1 cellular context compared by ENCODE assay signal in the genomic region with DNA sequence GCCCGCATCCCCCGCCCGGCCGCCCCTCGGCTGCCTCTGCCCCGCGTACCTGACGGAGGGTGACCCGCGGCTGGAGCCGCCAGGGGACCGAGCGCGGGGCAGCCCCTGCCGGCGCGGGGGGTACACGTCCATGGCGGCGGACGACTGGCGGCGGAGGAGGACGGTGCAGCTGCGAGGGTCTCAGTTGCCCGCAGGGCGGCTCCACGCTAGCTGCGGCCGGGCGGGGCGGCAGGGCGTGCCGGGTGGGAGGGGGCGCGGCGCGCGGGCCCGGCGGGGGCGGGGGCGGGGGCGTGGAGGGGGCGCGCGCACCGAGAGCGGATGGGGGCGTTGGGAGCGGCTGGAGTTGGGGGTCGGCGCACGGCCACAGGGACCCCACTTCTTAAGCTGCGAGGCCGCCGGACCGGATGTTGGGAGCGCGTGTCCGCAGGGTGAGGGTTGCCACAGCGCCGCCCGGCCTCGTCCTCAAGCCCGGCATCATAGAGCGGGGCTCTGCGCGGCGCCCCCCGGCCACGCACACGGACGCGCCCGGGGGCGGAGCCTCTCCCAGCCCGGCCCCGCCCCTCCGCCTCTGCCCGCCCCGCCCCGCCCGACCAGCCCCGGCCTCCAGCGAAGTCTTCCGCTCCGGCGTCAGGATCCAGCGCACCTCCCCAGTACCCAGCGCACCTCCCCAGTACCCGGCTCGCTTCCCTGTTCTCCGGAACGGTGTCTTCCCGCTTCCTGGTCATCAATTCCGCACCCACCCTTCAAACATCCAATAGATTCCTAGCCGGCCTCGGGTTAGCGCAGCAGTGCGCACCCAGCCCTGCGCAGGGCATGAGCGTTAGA.
TF ChIP-seq lines count a peak whose summit lies in the region.

A gene (minus strand): TSS at position 244 of the 825 bp plus-strand sequence. CDS start 112 bp downstream, at position 132.

TF ChIP-seq in HEK293, 187 proteins besides CTCF, POLR2A, EP300 and RAD21 (continued from another document and continues in another):
- TF ChIP-seq SALL2 (tag by site-specific recombination; IDR thresholded peaks at IDR 0.05; ENCODE audit: borderline replicate concordance) (no peak), ZNF155 (tag by site-specific recombination; IDR thresholded peaks at IDR 0.05) (no peak), ZNF843 (tag by site-specific recombination; IDR thresholded peaks at IDR 0.05) (no peak), ZNF747 (tag by site-specific recombination; IDR thresholded peaks at IDR 0.05) (no peak), ZNF426 (tag by site-specific recombination; IDR thresholded peaks at IDR 0.05) (no peak), ZBTB20 (tag by site-specific recombination; IDR thresholded peaks at IDR 0.05) (peak; percentile 84), ZNF776 (tag by site-specific recombination; IDR thresholded peaks at IDR 0.05; ENCODE audit: borderline replicate concordance) (no peak), SP3 (tag by site-specific recombination; IDR thresholded peaks at IDR 0.05) (peak; percentile 74), HOXA7 (CRISPR knock-in tag; IDR thresholded peaks at IDR 0.05; ENCODE audit: borderline replicate concordance) (no peak), GLI2 (tag by site-specific recombination; IDR thresholded peaks at IDR 0.05; ENCODE audit: borderline replicate concordance, low read depth) (no peak), ZNF202 (tag by site-specific recombination; IDR thresholded peaks at IDR 0.05; ENCODE audit: borderline replicate concordance) (no peak), ZNF677 (tag by site-specific recombination; IDR thresholded peaks at IDR 0.05) (no peak), OVOL3 (tag by site-specific recombination; IDR thresholded peaks at IDR 0.05) (no peak), TCF7L2 (IDR thresholded peaks at IDR 0.05; ENCODE audit: borderline replicate concordance, low read depth, low read length) (no peak), ZNF654 (tag by site-specific recombination; IDR thresholded peaks at IDR 0.05; ENCODE audit: low read depth) (no peak), ZNF140 (tag by site-specific recombination; IDR thresholded peaks at IDR 0.05) (no peak), KLF9 (tag by site-specific recombination; IDR thresholded peaks at IDR 0.05; ENCODE audit: low read depth) (peak; percentile 85), ZNF175 (tag by site-specific recombination; IDR thresholded peaks at IDR 0.05) (no peak), ZNF416 (tag by site-specific recombination; IDR thresholded peaks at IDR 0.05) (no peak), ZNF561 (tag by site-specific recombination; IDR thresholded peaks at IDR 0.05; ENCODE audit: borderline replicate concordance) (no peak; the same call in 1 of the 2 replicates), ZNF670 (tag by site-specific recombination; IDR thresholded peaks at IDR 0.05; ENCODE audit: low read depth) (no peak), ZNF423 (tag by site-specific recombination; IDR thresholded peaks at IDR 0.05) (no peak), ZNF501 (tag by site-specific recombination; IDR thresholded peaks at IDR 0.05) (no peak), ZNF146 (tag by site-specific recombination; IDR thresholded peaks at IDR 0.05) (no peak), ZBTB48 (tag by site-specific recombination; IDR thresholded peaks at IDR 0.05) (peak; percentile 87; the same call in 1 of the 2 replicates), EGR2 (tag by site-specific recombination; IDR thresholded peaks at IDR 0.05; ENCODE audit: low read depth) (no peak), ZNF791 (tag by site-specific recombination; IDR thresholded peaks at IDR 0.05) (no peak), ZNF560 (tag by site-specific recombination; IDR thresholded peaks at IDR 0.05; ENCODE audit: borderline replicate concordance) (no peak), ZNF214 (tag by site-specific recombination; IDR thresholded peaks at IDR 0.05; ENCODE audit: borderline replicate concordance) (no peak), ZNF629 (tag by site-specific recombination; IDR thresholded peaks at IDR 0.05) (no peak), GFI1B (tag by site-specific recombination; IDR thresholded peaks at IDR 0.05) (no peak), ZNF48 (tag by site-specific recombination; IDR thresholded peaks at IDR 0.05) (no peak), ZNF830 (tag by site-specific recombination; IDR thresholded peaks at IDR 0.05; ENCODE audit: low read depth) (no peak), SP2 (tag by site-specific recombination; IDR thresholded peaks at IDR 0.05) (peak; percentile 67), ZNF404 (tag by site-specific recombination; IDR thresholded peaks at IDR 0.05) (no peak)
- TF ChIP-seq, protein P1, sequence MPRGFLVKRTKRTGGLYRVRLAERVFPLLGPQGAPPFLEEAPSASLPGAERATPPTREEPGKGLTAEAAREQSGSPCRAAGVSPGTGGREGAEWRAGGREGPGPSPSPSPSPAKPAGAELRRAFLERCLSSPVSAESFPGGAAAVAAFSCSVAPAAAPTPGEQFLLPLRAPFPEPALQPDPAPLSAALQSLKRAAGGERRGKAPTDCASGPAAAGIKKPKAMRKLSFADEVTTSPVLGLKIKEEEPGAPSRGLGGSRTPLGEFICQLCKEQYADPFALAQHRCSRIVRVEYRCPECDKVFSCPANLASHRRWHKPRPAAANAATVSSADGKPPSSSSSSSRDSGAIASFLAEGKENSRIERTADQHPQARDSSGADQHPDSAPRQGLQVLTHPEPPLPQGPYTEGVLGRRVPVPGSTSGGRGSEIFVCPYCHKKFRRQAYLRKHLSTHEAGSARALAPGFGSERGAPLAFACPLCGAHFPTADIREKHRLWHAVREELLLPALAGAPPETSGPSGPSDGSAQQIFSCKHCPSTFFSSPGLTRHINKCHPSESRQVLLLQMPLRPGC (tag by site-specific recombination; IDR thresholded peaks at IDR 0.05), result no peak
- TF ChIP-seq, protein P2, sequence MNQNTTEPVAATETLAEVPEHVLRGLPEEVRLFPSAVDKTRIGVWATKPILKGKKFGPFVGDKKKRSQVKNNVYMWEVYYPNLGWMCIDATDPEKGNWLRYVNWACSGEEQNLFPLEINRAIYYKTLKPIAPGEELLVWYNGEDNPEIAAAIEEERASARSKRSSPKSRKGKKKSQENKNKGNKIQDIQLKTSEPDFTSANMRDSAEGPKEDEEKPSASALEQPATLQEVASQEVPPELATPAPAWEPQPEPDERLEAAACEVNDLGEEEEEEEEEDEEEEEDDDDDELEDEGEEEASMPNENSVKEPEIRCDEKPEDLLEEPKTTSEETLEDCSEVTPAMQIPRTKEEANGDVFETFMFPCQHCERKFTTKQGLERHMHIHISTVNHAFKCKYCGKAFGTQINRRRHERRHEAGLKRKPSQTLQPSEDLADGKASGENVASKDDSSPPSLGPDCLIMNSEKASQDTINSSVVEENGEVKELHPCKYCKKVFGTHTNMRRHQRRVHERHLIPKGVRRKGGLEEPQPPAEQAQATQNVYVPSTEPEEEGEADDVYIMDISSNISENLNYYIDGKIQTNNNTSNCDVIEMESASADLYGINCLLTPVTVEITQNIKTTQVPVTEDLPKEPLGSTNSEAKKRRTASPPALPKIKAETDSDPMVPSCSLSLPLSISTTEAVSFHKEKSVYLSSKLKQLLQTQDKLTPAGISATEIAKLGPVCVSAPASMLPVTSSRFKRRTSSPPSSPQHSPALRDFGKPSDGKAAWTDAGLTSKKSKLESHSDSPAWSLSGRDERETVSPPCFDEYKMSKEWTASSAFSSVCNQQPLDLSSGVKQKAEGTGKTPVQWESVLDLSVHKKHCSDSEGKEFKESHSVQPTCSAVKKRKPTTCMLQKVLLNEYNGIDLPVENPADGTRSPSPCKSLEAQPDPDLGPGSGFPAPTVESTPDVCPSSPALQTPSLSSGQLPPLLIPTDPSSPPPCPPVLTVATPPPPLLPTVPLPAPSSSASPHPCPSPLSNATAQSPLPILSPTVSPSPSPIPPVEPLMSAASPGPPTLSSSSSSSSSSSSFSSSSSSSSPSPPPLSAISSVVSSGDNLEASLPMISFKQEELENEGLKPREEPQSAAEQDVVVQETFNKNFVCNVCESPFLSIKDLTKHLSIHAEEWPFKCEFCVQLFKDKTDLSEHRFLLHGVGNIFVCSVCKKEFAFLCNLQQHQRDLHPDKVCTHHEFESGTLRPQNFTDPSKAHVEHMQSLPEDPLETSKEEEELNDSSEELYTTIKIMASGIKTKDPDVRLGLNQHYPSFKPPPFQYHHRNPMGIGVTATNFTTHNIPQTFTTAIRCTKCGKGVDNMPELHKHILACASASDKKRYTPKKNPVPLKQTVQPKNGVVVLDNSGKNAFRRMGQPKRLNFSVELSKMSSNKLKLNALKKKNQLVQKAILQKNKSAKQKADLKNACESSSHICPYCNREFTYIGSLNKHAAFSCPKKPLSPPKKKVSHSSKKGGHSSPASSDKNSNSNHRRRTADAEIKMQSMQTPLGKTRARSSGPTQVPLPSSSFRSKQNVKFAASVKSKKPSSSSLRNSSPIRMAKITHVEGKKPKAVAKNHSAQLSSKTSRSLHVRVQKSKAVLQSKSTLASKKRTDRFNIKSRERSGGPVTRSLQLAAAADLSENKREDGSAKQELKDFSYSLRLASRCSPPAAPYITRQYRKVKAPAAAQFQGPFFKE (tag by site-specific recombination; IDR thresholded peaks at IDR 0.05; ENCODE audit: borderline replicate concordance), result no peak
- TF ChIP-seq, protein P3, sequence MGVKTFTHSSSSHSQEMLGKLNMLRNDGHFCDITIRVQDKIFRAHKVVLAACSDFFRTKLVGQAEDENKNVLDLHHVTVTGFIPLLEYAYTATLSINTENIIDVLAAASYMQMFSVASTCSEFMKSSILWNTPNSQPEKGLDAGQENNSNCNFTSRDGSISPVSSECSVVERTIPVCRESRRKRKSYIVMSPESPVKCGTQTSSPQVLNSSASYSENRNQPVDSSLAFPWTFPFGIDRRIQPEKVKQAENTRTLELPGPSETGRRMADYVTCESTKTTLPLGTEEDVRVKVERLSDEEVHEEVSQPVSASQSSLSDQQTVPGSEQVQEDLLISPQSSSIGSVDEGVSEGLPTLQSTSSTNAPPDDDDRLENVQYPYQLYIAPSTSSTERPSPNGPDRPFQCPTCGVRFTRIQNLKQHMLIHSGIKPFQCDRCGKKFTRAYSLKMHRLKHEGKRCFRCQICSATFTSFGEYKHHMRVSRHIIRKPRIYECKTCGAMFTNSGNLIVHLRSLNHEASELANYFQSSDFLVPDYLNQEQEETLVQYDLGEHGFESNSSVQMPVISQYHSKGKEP (tag by site-specific recombination; IDR thresholded peaks at IDR 0.05), result no peak
- TF ChIP-seq, protein P4, sequence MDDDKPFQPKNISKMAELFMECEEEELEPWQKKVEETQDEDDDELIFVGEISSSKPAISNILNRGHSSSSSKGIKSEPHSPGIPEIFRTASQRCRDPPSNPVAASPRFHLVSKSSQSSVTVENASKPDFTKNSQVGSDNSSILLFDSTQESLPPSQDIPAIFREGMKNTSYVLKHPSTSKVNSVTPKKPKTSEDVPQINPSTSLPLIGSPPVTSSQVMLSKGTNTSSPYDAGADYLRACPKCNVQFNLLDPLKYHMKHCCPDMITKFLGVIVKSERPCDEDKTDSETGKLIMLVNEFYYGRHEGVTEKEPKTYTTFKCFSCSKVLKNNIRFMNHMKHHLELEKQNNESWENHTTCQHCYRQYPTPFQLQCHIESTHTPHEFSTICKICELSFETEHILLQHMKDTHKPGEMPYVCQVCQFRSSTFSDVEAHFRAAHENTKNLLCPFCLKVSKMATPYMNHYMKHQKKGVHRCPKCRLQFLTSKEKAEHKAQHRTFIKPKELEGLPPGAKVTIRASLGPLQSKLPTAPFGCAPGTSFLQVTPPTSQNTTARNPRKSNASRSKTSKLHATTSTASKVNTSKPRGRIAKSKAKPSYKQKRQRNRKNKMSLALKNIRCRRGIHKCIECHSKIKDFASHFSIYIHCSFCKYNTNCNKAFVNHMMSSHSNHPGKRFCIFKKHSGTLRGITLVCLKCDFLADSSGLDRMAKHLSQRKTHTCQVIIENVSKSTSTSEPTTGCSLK (tag by site-specific recombination; IDR thresholded peaks at IDR 0.05), result no peak
- TF ChIP-seq, protein P5, sequence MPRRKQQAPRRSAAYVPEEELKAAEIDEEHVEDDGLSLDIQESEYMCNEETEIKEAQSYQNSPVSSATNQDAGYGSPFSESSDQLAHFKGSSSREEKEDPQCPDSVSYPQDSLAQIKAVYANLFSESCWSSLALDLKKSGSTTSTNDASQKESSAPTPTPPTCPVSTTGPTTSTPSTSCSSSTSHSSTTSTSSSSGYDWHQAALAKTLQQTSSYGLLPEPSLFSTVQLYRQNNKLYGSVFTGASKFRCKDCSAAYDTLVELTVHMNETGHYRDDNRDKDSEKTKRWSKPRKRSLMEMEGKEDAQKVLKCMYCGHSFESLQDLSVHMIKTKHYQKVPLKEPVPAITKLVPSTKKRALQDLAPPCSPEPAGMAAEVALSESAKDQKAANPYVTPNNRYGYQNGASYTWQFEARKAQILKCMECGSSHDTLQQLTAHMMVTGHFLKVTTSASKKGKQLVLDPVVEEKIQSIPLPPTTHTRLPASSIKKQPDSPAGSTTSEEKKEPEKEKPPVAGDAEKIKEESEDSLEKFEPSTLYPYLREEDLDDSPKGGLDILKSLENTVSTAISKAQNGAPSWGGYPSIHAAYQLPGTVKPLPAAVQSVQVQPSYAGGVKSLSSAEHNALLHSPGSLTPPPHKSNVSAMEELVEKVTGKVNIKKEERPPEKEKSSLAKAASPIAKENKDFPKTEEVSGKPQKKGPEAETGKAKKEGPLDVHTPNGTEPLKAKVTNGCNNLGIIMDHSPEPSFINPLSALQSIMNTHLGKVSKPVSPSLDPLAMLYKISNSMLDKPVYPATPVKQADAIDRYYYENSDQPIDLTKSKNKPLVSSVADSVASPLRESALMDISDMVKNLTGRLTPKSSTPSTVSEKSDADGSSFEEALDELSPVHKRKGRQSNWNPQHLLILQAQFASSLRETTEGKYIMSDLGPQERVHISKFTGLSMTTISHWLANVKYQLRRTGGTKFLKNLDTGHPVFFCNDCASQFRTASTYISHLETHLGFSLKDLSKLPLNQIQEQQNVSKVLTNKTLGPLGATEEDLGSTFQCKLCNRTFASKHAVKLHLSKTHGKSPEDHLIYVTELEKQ (tag by site-specific recombination; IDR thresholded peaks at IDR 0.05; ENCODE audit: borderline replicate concordance), result no peak
- TF ChIP-seq, protein P6, sequence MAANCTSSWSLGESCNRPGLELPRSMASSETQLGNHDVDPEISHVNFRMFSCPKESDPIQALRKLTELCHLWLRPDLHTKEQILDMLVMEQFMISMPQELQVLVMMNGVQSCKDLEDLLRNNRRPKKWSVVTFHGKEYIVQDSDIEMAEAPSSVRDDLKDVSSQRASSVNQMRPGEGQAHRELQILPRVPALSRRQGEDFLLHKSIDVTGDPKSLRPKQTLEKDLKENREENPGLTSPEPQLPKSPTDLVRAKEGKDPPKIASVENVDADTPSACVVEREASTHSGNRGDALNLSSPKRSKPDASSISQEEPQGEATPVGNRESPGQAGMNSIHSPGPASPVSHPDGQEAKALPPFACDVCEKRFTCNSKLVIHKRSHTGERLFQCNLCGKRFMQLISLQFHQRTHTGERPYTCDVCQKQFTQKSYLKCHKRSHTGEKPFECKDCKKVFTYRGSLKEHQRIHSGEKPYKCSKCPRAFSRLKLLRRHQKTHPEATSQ (tag by site-specific recombination; IDR thresholded peaks at IDR 0.05), result no peak
- TF ChIP-seq, protein P7, sequence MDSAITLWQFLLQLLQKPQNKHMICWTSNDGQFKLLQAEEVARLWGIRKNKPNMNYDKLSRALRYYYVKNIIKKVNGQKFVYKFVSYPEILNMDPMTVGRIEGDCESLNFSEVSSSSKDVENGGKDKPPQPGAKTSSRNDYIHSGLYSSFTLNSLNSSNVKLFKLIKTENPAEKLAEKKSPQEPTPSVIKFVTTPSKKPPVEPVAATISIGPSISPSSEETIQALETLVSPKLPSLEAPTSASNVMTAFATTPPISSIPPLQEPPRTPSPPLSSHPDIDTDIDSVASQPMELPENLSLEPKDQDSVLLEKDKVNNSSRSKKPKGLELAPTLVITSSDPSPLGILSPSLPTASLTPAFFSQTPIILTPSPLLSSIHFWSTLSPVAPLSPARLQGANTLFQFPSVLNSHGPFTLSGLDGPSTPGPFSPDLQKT (IDR thresholded peaks at IDR 0.05; ENCODE audit: borderline replicate concordance, low read depth, low read length), result no peak
